Comparison of ENCODE assay signal across 10 cellular contexts in the genomic region with DNA sequence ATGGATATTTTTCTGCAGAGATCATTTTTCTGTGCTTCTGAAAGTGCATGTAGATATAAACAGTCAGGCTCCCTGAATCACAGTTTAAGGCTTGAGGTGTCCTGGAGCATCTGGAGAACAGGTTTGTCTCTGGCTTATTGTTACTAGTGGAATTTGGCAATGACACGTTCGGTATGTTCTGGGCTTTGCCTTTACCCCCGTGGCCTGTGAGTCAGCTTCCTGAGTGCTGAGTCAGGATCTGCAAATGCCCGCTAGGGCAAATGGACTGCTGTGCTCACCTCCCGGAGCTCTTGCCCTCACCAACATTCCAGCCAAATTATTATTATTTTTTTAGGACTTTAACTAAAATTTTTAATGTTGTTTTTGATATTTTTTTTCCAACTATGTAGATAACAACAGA.
DNase-seq lines count a peak whose midpoint lies in the region; ATAC-seq, FAIRE-seq and TF ChIP-seq lines count a peak whose summit lies in the region.
"Had no signal": no experiment of that assay in that cellular context is flagged by ENCODE, and none has a peak within 500 bp of the region (broad histone marks: within the 10 kb centered on the region; RNA-seq: fewer than 3 reads in every experiment).

No MANE protein-coding gene starts in this region.

- FAIRE-seq in HTR-8/SVneo (lab: Jason Lieb, UNC), result no peak
- FAIRE-seq in GM19239 (lab: Jason Lieb, UNC), result no peak
- FAIRE-seq: endometrium had no signal

- H3K27ac ChIP-seq in ascending aorta, result no peak overlapping the region
- H3K27ac ChIP-seq in testis, result no peak overlapping the region
- H3K27ac ChIP-seq: tibial nerve had no signal

- intact Hi-C loops in ascending aorta (cut with DNase I), result no loop called here
- intact Hi-C loops in testis (cut with DNase I; ENCODE audit: low total_unique reads), result no loop called here

- H3K36me3 ChIP-seq in ascending aorta (no peaks in the 10 kb centered on the region), kidney epithelial cell (ENCODE audit: control insufficient read depth, insufficient read depth, low read length) (no peaks in the 10 kb centered on the region), testis (ENCODE audit: low read depth, missing control alignments) (no peaks in the 10 kb centered on the region)
- H3K36me3 ChIP-seq: tibial nerve had no signal

- WGBS in testis, 2 donors, result 37 to 46% methylated on average over 5 of the region's 5 CpGs

- no peak for ATAC-seq in GM21390 (IDR thresholded peaks at IDR 0.05; ENCODE audit: unreplicated experiment)

- TF ChIP-seq CTCF in ascending aorta (IDR thresholded peaks at IDR 0.05) (no peak), kidney epithelial cell (IDR thresholded peaks at IDR 0.05; ENCODE audit: insufficient read depth, low read length, poor library complexity, severe bottlenecking) (peak; percentile 37), testis (IDR thresholded peaks at IDR 0.05) (no peak)

- H3K4me3 ChIP-seq in ascending aorta, result no peak overlapping the region
- H3K4me3 ChIP-seq in kidney epithelial cell (ENCODE audit: low read depth, low read length), result no peak overlapping the region
- no peak overlapping the region for H3K4me3 ChIP-seq in testis
- H3K4me3 ChIP-seq: tibial nerve had no signal

- DNase-seq in AG20443 (ENCODE audit: low spot score) (peak; percentile 90), HTR-8/SVneo (ENCODE audit: insufficient read length, low spot score) (peak; percentile 71), ascending aorta (ENCODE audit: low spot score in 2 of 2) (peak; percentile 27 to 75), kidney epithelial cell (ENCODE audit: low read depth) (peak; percentile 94), GM19239 (ENCODE audit: insufficient read length, low spot score) (no peak), testis (no peak), superior temporal gyrus (ENCODE audit: extremely low spot score) (no peak)

- H3K9me3 ChIP-seq in ascending aorta, result no peaks in the 10 kb centered on the region
- H3K9me3 ChIP-seq in testis, result no peaks in the 10 kb centered on the region
- H3K9me3 ChIP-seq: tibial nerve had no signal

- H3K4me1 ChIP-seq in ascending aorta, result no peaks in the 10 kb centered on the region
- no peaks in the 10 kb centered on the region for H3K4me1 ChIP-seq in testis

- no peak for TF ChIP-seq POLR2A in testis (IDR thresholded peaks at IDR 0.05)

- H3K27me3 ChIP-seq in ascending aorta, result no peaks in the 10 kb centered on the region
- no peaks in the 10 kb centered on the region for H3K27me3 ChIP-seq in kidney epithelial cell (ENCODE audit: control insufficient read depth, insufficient read depth, low read length)
- no peaks in the 10 kb centered on the region for H3K27me3 ChIP-seq in testis
- H3K27me3 ChIP-seq: tibial nerve had no signal

Comparison
In these comparisons a context has a peak if more than half of its experiments do, and no peak if none do; other contexts are left out.
1. DNase-seq: peak in AG20443 (single experiment), HTR-8/SVneo (single experiment), ascending aorta (2 of 2) and kidney epithelial cell (single experiment); none in GM19239 (single experiment), testis (single experiment) and superior temporal gyrus (single experiment).